27 cellular contexts compared by ENCODE assay signal in genomic region chr10:129448539-129448938, GRCh38.
"Had no signal": no experiment of that assay in that cellular context is flagged by ENCODE, and none has a peak within 500 bp of the region (broad histone marks: within the 10 kb centered on the region; RNA-seq: fewer than 3 reads in every experiment).

No MANE protein-coding gene starts in this region.

- H3K27me3 ChIP-seq: neutrophil, ovary, spleen, suprapubic skin, testis, tibial artery, transverse colon, upper lobe of left lung, vagina had no signal

- H2AFZ ChIP-seq: parathyroid adenoma had no signal

- H3K4me3 ChIP-seq: ovary, psoas muscle, skin epidermis, smooth muscle cell, spleen, suprapubic skin, testis, tibial artery, transverse colon, upper lobe of left lung, vagina had no signal

- H3K9me3 ChIP-seq: neutrophil, ovary, psoas muscle, suprapubic skin, testis, tibial artery, transverse colon, upper lobe of left lung, vagina had no signal

- H3K79me2 ChIP-seq: parathyroid adenoma had no signal

- H3K4me1 ChIP-seq: parathyroid adenoma, psoas muscle, spleen, suprapubic skin, testis, tibial artery, transverse colon, upper lobe of left lung, vagina had no signal

- H3K4me2 ChIP-seq: smooth muscle cell had no signal

- H3K27ac ChIP-seq: neutrophil, ovary, parathyroid adenoma, psoas muscle, skin epidermis, spleen, suprapubic skin, testis, tibial artery, transverse colon, upper lobe of left lung, vagina had no signal

- H3K9ac ChIP-seq: parathyroid adenoma had no signal

- H3K36me3 ChIP-seq: neutrophil, ovary, spleen, suprapubic skin, tibial artery, transverse colon, upper lobe of left lung, vagina had no signal

- DNase-seq: naive thymus-derived CD8-positive, alpha-beta T cell; nephron progenitor cell; nucleus accumbens; ovary; posterior cingulate gyrus; psoas muscle; right cardiac atrium; spleen; stimulated activated CD4-positive, alpha-beta T cell treated with anti-CD3 and anti-CD28 coated beads, Interleukin-12 subunit alpha, Interleukin-12 subunit beta, amount 100 ng/mL, for 4 hours; stimulated activated CD4-positive, alpha-beta T cell treated with anti-CD3 and anti-CD28 coated beads, Interleukin-1b, Interleukin-23, amount 100 ng/mL, for 48 hours; stimulated activated CD4-positive, alpha-beta T cell treated with anti-CD3 and anti-CD28 coated beads, Interleukin-4, amount 100 ng/mL, for 1 hour; stimulated activated CD4-positive, alpha-beta T cell treated with anti-CD3 and anti-CD28 coated beads, Interleukin-4, amount 100 ng/mL, for 4 hours; stimulated activated CD8-positive, alpha-beta memory T cell treated with anti-CD3 and anti-CD28 coated beads, Interleukin-4, amount 100 ng/mL, for 48 hours; stimulated activated naive CD4-positive, alpha-beta T cell; stimulated activated naive CD8-positive, alpha-beta T cell treated with anti-CD3 and anti-CD28 coated beads, Interleukin-15, amount 100 ng/mL, for 72 hours; stimulated activated naive CD8-positive, alpha-beta T cell treated with anti-CD3 and anti-CD28 coated beads, Interleukin-15, Interleukin-2, amounts not matched to agents 100 U/mL and 50 U/mL, for 24 hours; substantia nigra; testis; tibial artery; transverse colon; upper lobe of left lung had no signal
